ENCODE assay signal across 13 cellular contexts in the genomic region with DNA sequence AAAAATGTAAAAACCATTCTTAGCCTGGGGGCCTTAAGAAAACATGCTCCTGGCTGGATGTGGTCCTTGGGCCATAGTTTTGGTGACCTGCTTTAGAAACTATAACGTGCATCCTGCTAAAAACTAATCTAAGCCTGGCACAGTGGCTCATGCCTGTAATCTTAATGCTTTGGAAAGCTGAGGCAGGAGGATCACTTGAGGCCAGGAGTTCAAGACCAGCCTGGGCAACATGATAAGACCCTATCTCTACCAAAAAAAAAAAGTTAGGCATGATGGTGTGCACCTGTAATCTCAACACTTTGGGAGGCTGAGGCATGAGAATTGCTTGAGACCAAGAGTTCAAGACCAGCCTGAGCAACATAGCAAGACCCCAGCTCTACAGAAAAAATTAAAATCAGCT.
DNase-seq lines count a peak whose midpoint lies in the region; ATAC-seq lines count a peak whose summit lies in the region.
"Had no signal": no experiment of that assay in that cellular context is flagged by ENCODE, and none has a peak within 500 bp of the region (broad histone marks: within the 10 kb centered on the region; RNA-seq: fewer than 3 reads in every experiment).

No MANE protein-coding gene starts in this region.

- H3K4me1 Mint-ChIP-seq in activated CD4-positive, alpha-beta memory T cell treated with anti-CD3 and anti-CD28 coated beads for 36 hours (ENCODE audit: low read depth): peaks cover 47% of the 10 kb centered on the region
- peaks cover 52% of the 10 kb centered on the region for H3K4me1 Mint-ChIP-seq in activated CD4-positive, alpha-beta memory T cell treated with anti-CD3 and anti-CD28 coated beads, Interleukin-2, amount 10 ng/mL, durations not matched to agents 7 days and 5 days
- peaks cover 69% of the 10 kb centered on the region for H3K4me1 Mint-ChIP-seq in activated naive CD4-positive, alpha-beta T cell treated with anti-CD3 and anti-CD28 coated beads, Interleukin-2, amount 50 U/mL, for 24 hours

- peaks cover 21% of the 10 kb centered on the region for H3K9me3 Mint-ChIP-seq in activated CD4-positive, alpha-beta memory T cell treated with anti-CD3 and anti-CD28 coated beads for 36 hours
- peaks cover 24% of the 10 kb centered on the region for H3K9me3 Mint-ChIP-seq in activated CD4-positive, alpha-beta memory T cell treated with anti-CD3 and anti-CD28 coated beads, Interleukin-2, amount 10 ng/mL, durations not matched to agents 7 days and 5 days
- H3K9me3 Mint-ChIP-seq in activated naive CD4-positive, alpha-beta T cell treated with anti-CD3 and anti-CD28 coated beads, Interleukin-2, amount 50 U/mL, for 24 hours: no peaks in the 10 kb centered on the region

- POLR2A ChIA-PET in activated CD4-positive, alpha-beta memory T cell treated with anti-CD3 and anti-CD28 coated beads for 36 hours (lab: Charles Lee): no interaction called here
- POLR2A ChIA-PET in activated CD4-positive, alpha-beta memory T cell treated with anti-CD3 and anti-CD28 coated beads, Interleukin-2, amount 10 ng/mL, durations not matched to agents 7 days and 5 days (lab: Charles Lee): interaction anchor here (0.6 kb wide), 1 partner anchor 353 kb away, joined by 4 read pairs; no protein-coding TSS in a partner anchor

- H3K36me3 Mint-ChIP-seq in activated CD4-positive, alpha-beta memory T cell treated with anti-CD3 and anti-CD28 coated beads for 36 hours: peaks cover 42% of the 10 kb centered on the region
- peaks cover 73% of the 10 kb centered on the region for H3K36me3 Mint-ChIP-seq in activated CD4-positive, alpha-beta memory T cell treated with anti-CD3 and anti-CD28 coated beads, Interleukin-2, amount 10 ng/mL, durations not matched to agents 7 days and 5 days (ENCODE audit: low read depth)
- peaks cover 35% of the 10 kb centered on the region for H3K36me3 Mint-ChIP-seq in activated naive CD4-positive, alpha-beta T cell treated with anti-CD3 and anti-CD28 coated beads, Interleukin-2, amount 50 U/mL, for 24 hours

- ATAC-seq in GM18867 (IDR thresholded peaks at IDR 0.05; ENCODE audit: unreplicated experiment): no peak
- ATAC-seq: CD8-positive, alpha-beta T cell; GM23338 had no signal

- no peak overlapping the region for H3K27ac Mint-ChIP-seq in activated CD4-positive, alpha-beta memory T cell treated with anti-CD3 and anti-CD28 coated beads for 36 hours
- H3K27ac Mint-ChIP-seq in activated CD4-positive, alpha-beta memory T cell treated with anti-CD3 and anti-CD28 coated beads, Interleukin-2, amount 10 ng/mL, durations not matched to agents 7 days and 5 days: no peak overlapping the region
- peak overlapping the region; percentile 25 for H3K27ac Mint-ChIP-seq in activated naive CD4-positive, alpha-beta T cell treated with anti-CD3 and anti-CD28 coated beads, Interleukin-2, amount 50 U/mL, for 24 hours
- H3K27ac Mint-ChIP-seq: B cell; CD4-positive, CD25-positive, alpha-beta regulatory T cell; GM23338; HFFc6 had no signal

- H3K4me3 Mint-ChIP-seq in activated CD4-positive, alpha-beta memory T cell treated with anti-CD3 and anti-CD28 coated beads for 36 hours: no peak overlapping the region
- H3K4me3 Mint-ChIP-seq in activated CD4-positive, alpha-beta memory T cell treated with anti-CD3 and anti-CD28 coated beads, Interleukin-2, amount 10 ng/mL, durations not matched to agents 7 days and 5 days: no peak overlapping the region
- H3K4me3 Mint-ChIP-seq in activated naive CD4-positive, alpha-beta T cell treated with anti-CD3 and anti-CD28 coated beads, Interleukin-2, amount 50 U/mL, for 24 hours: no peak overlapping the region
- H3K4me3 Mint-ChIP-seq: B cell; CD4-positive, CD25-positive, alpha-beta regulatory T cell; CD8-positive, alpha-beta T cell; GM23338; HFFc6 had no signal

- CTCF ChIA-PET in activated CD4-positive, alpha-beta memory T cell treated with anti-CD3 and anti-CD28 coated beads for 36 hours (lab: Charles Lee): no interaction called here
- CTCF ChIA-PET in activated CD4-positive, alpha-beta memory T cell treated with anti-CD3 and anti-CD28 coated beads, Interleukin-2, amount 10 ng/mL, durations not matched to agents 7 days and 5 days (lab: Charles Lee): no interaction called here

- peak; percentile 1 for DNase-seq in activated CD4-positive, alpha-beta memory T cell treated with anti-CD3 and anti-CD28 coated beads for 36 hours
- DNase-seq in activated CD4-positive, alpha-beta memory T cell treated with anti-CD3 and anti-CD28 coated beads, Interleukin-2, amount 10 ng/mL, durations not matched to agents 7 days and 5 days: no peak
- no peak for DNase-seq in activated naive CD4-positive, alpha-beta T cell treated with anti-CD3 and anti-CD28 coated beads, Interleukin-2, amount 50 U/mL, for 16 hours
- DNase-seq in islet precursor cell: peak; percentile 7
- DNase-seq: CD4-positive, CD25-positive, alpha-beta regulatory T cell; CD8-positive, alpha-beta T cell; DMS153; DND-41; HFFc6 had no signal

- no peaks in the 10 kb centered on the region for H3K27me3 Mint-ChIP-seq in activated CD4-positive, alpha-beta memory T cell treated with anti-CD3 and anti-CD28 coated beads for 36 hours
- no peaks in the 10 kb centered on the region for H3K27me3 Mint-ChIP-seq in activated CD4-positive, alpha-beta memory T cell treated with anti-CD3 and anti-CD28 coated beads, Interleukin-2, amount 10 ng/mL, durations not matched to agents 7 days and 5 days
- H3K27me3 Mint-ChIP-seq in activated naive CD4-positive, alpha-beta T cell treated with anti-CD3 and anti-CD28 coated beads, Interleukin-2, amount 50 U/mL, for 24 hours: no peaks in the 10 kb centered on the region
- H3K27me3 Mint-ChIP-seq: B cell; CD4-positive, CD25-positive, alpha-beta regulatory T cell had no signal

- intact Hi-C loops in activated CD4-positive, alpha-beta memory T cell treated with anti-CD3 and anti-CD28 coated beads for 36 hours (cut with micrococcal nuclease): no loop called here

Comparison
In these comparisons a context has a peak if more than half of its experiments do, and no peak if none do; other contexts are left out.
1. DNase-seq: peak in activated CD4-positive, alpha-beta memory T cell treated with anti-CD3 and anti-CD28 coated beads for 36 hours (single experiment) and islet precursor cell (single experiment); none in activated CD4-positive, alpha-beta memory T cell treated with anti-CD3 and anti-CD28 coated beads, Interleukin-2, amount 10 ng/mL, durations not matched to agents 7 days and 5 days (single experiment) and activated naive CD4-positive, alpha-beta T cell treated with anti-CD3 and anti-CD28 coated beads, Interleukin-2, amount 50 U/mL, for 16 hours (single experiment).